In genomic region chr17:43025290-43025657, GRCh38 we compare ENCODE assay signal across 9 cellular contexts. TPM values are rescaled to one million over a fixed set of nuclear protein-coding genes. Genes with fewer than 3 reads are reported as not detected.
DNase-seq lines count a peak whose midpoint lies in the region; ATAC-seq and TF ChIP-seq lines count a peak whose summit lies in the region.
"Had no signal": no experiment of that assay in that cellular context is flagged by ENCODE, and none has a peak within 500 bp of the region (broad histone marks: within the 10 kb centered on the region; RNA-seq: fewer than 3 reads in every experiment).

No MANE protein-coding gene starts in this region.

- no peak overlapping the region for H3K9ac ChIP-seq in IMR-90 (ENCODE audit: low read depth, low read length)

- H3K9me3 ChIP-seq in BE2C (no peaks in the 10 kb centered on the region), IMR-90 (ENCODE audit: control insufficient read depth, insufficient read depth, low read length) (no peaks in the 10 kb centered on the region), neuron (ENCODE audit: low read length) (no peaks in the 10 kb centered on the region)
- no peaks in the 10 kb centered on the region for H3K9me3 ChIP-seq in effector memory CD4-positive, alpha-beta T cell (ENCODE audit: control insufficient read depth, low read length)

- H2BK15ac ChIP-seq in IMR-90 (ENCODE audit: low read depth, low read length): no peak overlapping the region

- H3K79me1 ChIP-seq in IMR-90 (ENCODE audit: low read depth in 1 of 2, low read length in 2 of 2): peaks cover under 1 to 16% of the 10 kb centered on the region in 2 experiments; a peak in 3 of 4 replicates

- intact Hi-C loops in IMR-90 (cut with micrococcal nuclease): no loop called here

- no peaks in the 10 kb centered on the region for H4K20me1 ChIP-seq in IMR-90 (ENCODE audit: insufficient read depth, low read length)

- peak overlapping the region; percentile 28; the same call in 1 of the 2 replicates for H3K23ac ChIP-seq in IMR-90 (ENCODE audit: low read depth, low read length)

- no peak overlapping the region for H3K27ac ChIP-seq in IMR-90 (ENCODE audit: insufficient read depth, low read length)
- H3K27ac ChIP-seq in effector memory CD4-positive, alpha-beta T cell (ENCODE audit: insufficient read depth, low read length, poor library complexity, severe bottlenecking): no peak overlapping the region
- H3K27ac ChIP-seq: HL-60 had no signal

- H4K91ac ChIP-seq in IMR-90 (ENCODE audit: insufficient read depth, low read depth, low read length): no peak overlapping the region

- 7% methylated on average over 19 of the region's 27 CpGs; no CpG with 5 or more reads in 1 of the 2 experiments for WGBS in IMR-90 (ENCODE audit: extremely low coverage in 2 of 2, insufficient read length in 1 of 2), 2 experiments

- H3K36me3 ChIP-seq in BE2C: no peaks in the 10 kb centered on the region
- H3K36me3 ChIP-seq in IMR-90 (ENCODE audit: control insufficient read depth, insufficient read depth, low read length): peaks cover 2% of the 10 kb centered on the region; the same call in 1 of the 2 replicates
- no peaks in the 10 kb centered on the region for H3K36me3 ChIP-seq in effector memory CD4-positive, alpha-beta T cell (ENCODE audit: control insufficient read depth, insufficient read depth, low read length)
- no peaks in the 10 kb centered on the region for H3K36me3 ChIP-seq in neuron (ENCODE audit: insufficient read depth, low read length)

- H3K4me3 ChIP-seq in BE2C (ENCODE audit: low read depth, low read length) (peak overlapping the region; percentile 87), IMR-90 (ENCODE audit: insufficient read depth, low read depth, low read length) (peak overlapping the region; percentile 42), neuron (ENCODE audit: low read length) (peak overlapping the region; percentile 56)
- H3K4me3 ChIP-seq in effector memory CD4-positive, alpha-beta T cell (ENCODE audit: insufficient read depth, low read depth, low read length, poor library complexity, severe bottlenecking): peak overlapping the region; percentile 38

- peaks cover under 1% of the 10 kb centered on the region for H3K9me1 ChIP-seq in IMR-90 (ENCODE audit: insufficient read depth, low read length)

- TF ChIP-seq RAD21 in IMR-90 (IDR thresholded peaks at IDR 0.05; ENCODE audit: low read length): no peak

- in situ Hi-C loops in IMR-90 (cut with MboI; ENCODE audit: low sequenced_read_pairs): loop anchor here (5.0 kb wide), 1 partner anchor 147 kb away; the partner anchor contains the start of gene NBR1

- H3K4me1 ChIP-seq in BE2C (peaks cover 8% of the 10 kb centered on the region), IMR-90 (ENCODE audit: control insufficient read depth, insufficient read depth, low read length) (peaks cover 5% of the 10 kb centered on the region; the same call in 1 of the 2 replicates), neuron (ENCODE audit: insufficient read depth, low read length) (peaks cover 32% of the 10 kb centered on the region)
- H3K4me1 ChIP-seq in effector memory CD4-positive, alpha-beta T cell (ENCODE audit: control insufficient read depth, insufficient read depth, low read length, poor library complexity, severe bottlenecking): peaks cover 9% of the 10 kb centered on the region

- H3K56ac ChIP-seq in IMR-90 (ENCODE audit: extremely low read depth, insufficient read depth, low read length): no peak overlapping the region

- no TSS peak for BruUV-seq in IMR-90 (replicated peaks; lab: Mats Ljungman, UMichigan)

- H2BK120ac ChIP-seq in IMR-90 (ENCODE audit: low read depth, low read length): no peak overlapping the region

- H2BK5ac ChIP-seq in IMR-90 (ENCODE audit: low read depth, low read length, poor library complexity, severe bottlenecking): no peak overlapping the region

- POLR2A ChIA-PET in IMR-90 (lab: Charles Lee; ENCODE audit: unreplicated experiment): no interaction called here

- no peak overlapping the region for H2BK20ac ChIP-seq in IMR-90 (ENCODE audit: low read depth, low read length)

- no peak overlapping the region for H3K18ac ChIP-seq in IMR-90 (ENCODE audit: low read depth, low read length)

- no peak overlapping the region for H2AK5ac ChIP-seq in IMR-90 (ENCODE audit: low read depth, low read length)

- TF ChIP-seq CTCF in BE2C (IDR thresholded peaks at IDR 0.05; ENCODE audit: low read depth, low read length) (no peak), IMR-90 (conservative IDR thresholded peaks at IDR 0.05; ENCODE audit: low read depth, low read length) (no peak)

- H3K4me2 ChIP-seq in IMR-90 (ENCODE audit: low read depth, low read length): peak overlapping the region; percentile 46; the same call in 1 of the 2 replicates

- no peak overlapping the region for H3K14ac ChIP-seq in IMR-90 (replicated peaks; ENCODE audit: low read depth, low read length)

- DNase-seq in BE2C (no peak), IMR-90 (no peak), COLO829 (ENCODE audit: low spot score) (no peak), AG08395 (ENCODE audit: low spot score) (no peak)
- no peak for DNase-seq in effector memory CD4-positive, alpha-beta T cell
- no peak for DNase-seq in stimulated activated CD4-positive, alpha-beta T cell treated with anti-CD3 and anti-CD28 coated beads, Interleukin-2, amount 100 ng/mL, for 48 hours

- no peak overlapping the region for H3K4ac ChIP-seq in IMR-90 (ENCODE audit: low read depth, low read length)

- H2AFZ ChIP-seq in IMR-90 (replicated peaks; ENCODE audit: low read length, poor library complexity): peak overlapping the region; percentile 93
- peak overlapping the region; percentile 57 for H2AFZ ChIP-seq in neuron (ENCODE audit: low read depth, low read length)

- no peaks in the 10 kb centered on the region for H3K27me3 ChIP-seq in BE2C
- peaks cover 4% of the 10 kb centered on the region; the same call in 1 of the 2 replicates for H3K27me3 ChIP-seq in IMR-90 (ENCODE audit: control insufficient read depth, insufficient read depth, low read length)
- H3K27me3 ChIP-seq in effector memory CD4-positive, alpha-beta T cell (replicated peaks; ENCODE audit: control insufficient read depth, insufficient read depth, low read length, poor library complexity, severe bottlenecking): no peaks in the 10 kb centered on the region
- H3K27me3 ChIP-seq in neuron (ENCODE audit: insufficient read depth, low read length): no peaks in the 10 kb centered on the region

- no peak for TF ChIP-seq POLR2A in IMR-90 (IDR thresholded peaks at IDR 0.05; ENCODE audit: low read depth, low read length)

- peak overlapping the region; percentile 78 for H2AK9ac ChIP-seq in IMR-90 (replicated peaks; ENCODE audit: low read depth, low read length, poor library complexity)

- dilution Hi-C loops in IMR-90 (cut with HindIII; ENCODE audit: low sequenced_read_pairs, unreplicated experiment): no loop called here

- H4K8ac ChIP-seq in IMR-90 (ENCODE audit: low read depth in 2 of 2, low read length in 2 of 2): peak overlapping the region in 1 of 2 experiments; percentile 37; a peak in 1 of 4 replicates

- CTCF ChIA-PET in IMR-90 (lab: Yijun Ruan, JAX): interaction anchor here (1.6 kb wide), 1 partner anchor 151 kb away, joined by 7 read pairs; no protein-coding TSS in a partner anchor

- H4K5ac ChIP-seq in IMR-90 (ENCODE audit: low read depth, low read length): no peak overlapping the region

- ATAC-seq in IMR-90 (ENCODE audit: low read depth) (no peak), HG02759 (IDR thresholded peaks at IDR 0.05; ENCODE audit: unreplicated experiment) (no peak)

TF ChIP-seq in IMR-90, 13 proteins besides CTCF, POLR2A, EP300 and RAD21 (continues in another document):
- no peak for TF ChIP-seq BHLHE40 (IDR thresholded peaks at IDR 0.05; ENCODE audit: low read depth, low read length)
- TF ChIP-seq MXI1 (IDR thresholded peaks at IDR 0.05; ENCODE audit: borderline replicate concordance, low read depth, low read length): no peak
- TF ChIP-seq RFX5 (IDR thresholded peaks at IDR 0.05; ENCODE audit: low read depth, low read length): no peak
- TF ChIP-seq MAFK (IDR thresholded peaks at IDR 0.05; ENCODE audit: low read depth, low read length): no peak
- TF ChIP-seq MAZ (IDR thresholded peaks at IDR 0.05; ENCODE audit: borderline replicate concordance, low read depth, low read length): no peak
- TF ChIP-seq CHD1 (IDR thresholded peaks at IDR 0.05; ENCODE audit: low read depth, low read length): no peak

RNA-seq across cellular contexts. Expression of gene RND2, which starts 0.2 kb away (rescaled TPM):
- 7.4 TPM for polyA plus RNA-seq in BE2C (2012; ENCODE audit: insufficient read depth, insufficient read length, low read depth)
- 1.1 TPM in 2 replicates for total RNA-seq in IMR-90 (2012; rRNA removed)
- polyA plus RNA-seq in IMR-90 (2012; rRNA removed): 1.8 and 1.9 TPM in 2 replicates
- 2.1 and 2.5 TPM in 2 replicates for polyA plus RNA-seq in IMR-90 (2012; cell fraction: cytosol; rRNA removed)
- polyA plus RNA-seq in IMR-90 (2012; cell fraction: nucleus; rRNA removed; ENCODE audit: low replicate concordance): 0.89 and 1.0 TPM in 2 replicates

RNA-seq across cellular contexts. Expression of gene VAT1, which starts 3.1 kb away (rescaled TPM):
- 769 TPM for polyA plus RNA-seq in BE2C (2012; ENCODE audit: insufficient read depth, insufficient read length, low read depth)
- 81.1 and 101 TPM in 2 replicates for total RNA-seq in IMR-90 (2012; rRNA removed)
- polyA plus RNA-seq in IMR-90 (2012; rRNA removed): 97.3 and 108 TPM in 2 replicates
- polyA plus RNA-seq in IMR-90 (2012; cell fraction: cytosol; rRNA removed): 71.0 and 147 TPM in 2 replicates
- 52.1 and 70.3 TPM in 2 replicates for polyA plus RNA-seq in IMR-90 (2012; cell fraction: nucleus; rRNA removed; ENCODE audit: low replicate concordance)

RNA-seq across cellular contexts. Expression of gene IFI35, which starts 18.7 kb away (rescaled TPM):
- 2.2 TPM for polyA plus RNA-seq in BE2C (2012; ENCODE audit: insufficient read depth, insufficient read length, low read depth)
- total RNA-seq in IMR-90 (2012; rRNA removed): 13.1 and 17.0 TPM in 2 replicates
- polyA plus RNA-seq in IMR-90 (2012; rRNA removed): 15.0 and 15.8 TPM in 2 replicates
- polyA plus RNA-seq in IMR-90 (2012; cell fraction: cytosol; rRNA removed): 24.0 and 28.4 TPM in 2 replicates
- polyA plus RNA-seq in IMR-90 (2012; cell fraction: nucleus; rRNA removed; ENCODE audit: low replicate concordance): 20.7 and 29.0 TPM in 2 replicates

RNA-seq across cellular contexts. Expression of gene RPL27, which starts 27.1 kb away (rescaled TPM):
- polyA plus RNA-seq in BE2C (2012; ENCODE audit: insufficient read depth, insufficient read length, low read depth): 1,966 TPM
- total RNA-seq in IMR-90 (2012; rRNA removed): 1,595 and 1,663 TPM in 2 replicates
- 2,806 and 4,622 TPM in 2 replicates for polyA plus RNA-seq in IMR-90 (2012; rRNA removed)
- 1,884 and 2,403 TPM in 2 replicates for polyA plus RNA-seq in IMR-90 (2012; cell fraction: cytosol; rRNA removed)
- polyA plus RNA-seq in IMR-90 (2012; cell fraction: nucleus; rRNA removed; ENCODE audit: low replicate concordance): 413 and 1,434 TPM in 2 replicates

RNA-seq across cellular contexts. Expression of gene RUNDC1, which starts 44.9 kb away (rescaled TPM):
- 19.9 TPM for polyA plus RNA-seq in BE2C (2012; ENCODE audit: insufficient read depth, insufficient read length, low read depth)
- 7.0 and 8.1 TPM in 2 replicates for total RNA-seq in IMR-90 (2012; rRNA removed)
- polyA plus RNA-seq in IMR-90 (2012; rRNA removed): 7.4 and 7.9 TPM in 2 replicates
- polyA plus RNA-seq in IMR-90 (2012; cell fraction: cytosol; rRNA removed): 6.5 and 6.6 TPM in 2 replicates
- polyA plus RNA-seq in IMR-90 (2012; cell fraction: nucleus; rRNA removed; ENCODE audit: low replicate concordance): 6.6 and 7.1 TPM in 2 replicates
